In the genomic region with DNA sequence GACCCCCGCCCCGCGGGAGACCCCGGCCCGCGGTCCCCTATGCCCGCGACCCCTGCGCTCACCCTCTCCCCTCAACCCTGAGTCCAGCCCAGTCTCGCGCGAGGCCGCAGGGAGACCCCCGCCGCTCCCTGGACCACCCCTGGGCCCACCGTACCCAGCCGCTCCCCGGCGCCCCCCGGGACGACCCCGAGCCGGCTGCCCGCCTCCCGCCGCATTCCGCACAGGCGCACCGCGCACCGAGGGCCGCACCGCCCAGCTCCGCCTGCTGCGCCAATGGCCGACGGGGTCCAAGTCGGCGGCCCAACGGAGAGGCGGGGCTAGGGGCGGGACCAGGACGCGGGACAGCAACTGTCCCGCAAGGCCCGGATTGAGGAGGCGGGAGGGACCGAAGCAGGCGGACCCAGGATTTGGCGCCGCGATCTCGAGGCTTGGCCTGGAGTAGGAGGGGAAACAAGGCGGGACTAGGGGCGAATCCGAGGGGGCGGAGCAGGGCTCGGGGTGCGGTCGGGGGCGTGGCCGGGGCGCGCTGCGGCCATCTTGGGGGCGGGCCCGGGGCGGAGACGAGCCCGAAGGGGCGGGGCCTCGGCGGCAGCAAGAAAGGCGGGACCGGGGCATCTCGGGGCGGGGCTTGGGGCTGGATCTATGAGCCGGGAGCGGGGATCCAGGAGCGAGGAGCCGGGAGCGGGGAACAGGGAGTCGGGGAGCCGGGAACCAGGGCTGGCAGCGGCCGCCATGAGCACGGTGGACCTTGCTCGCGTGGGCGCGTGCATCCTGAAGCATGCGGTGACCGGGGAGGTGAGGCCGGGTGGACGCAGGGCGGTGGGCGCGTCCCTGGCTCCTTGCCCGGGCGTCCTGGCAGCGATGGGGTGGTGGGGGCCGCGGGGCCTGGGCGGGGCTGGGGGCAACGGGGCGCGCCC, we compare ENCODE assay signal across 8 cellular contexts. TPM values are rescaled to one million over a fixed set of nuclear protein-coding genes. Genes with fewer than 3 reads are reported as not detected.
DNase-seq lines count a peak whose midpoint lies in the region; ATAC-seq and TF ChIP-seq lines count a peak whose summit lies in the region.

Gene PRXL2B (plus strand): TSS at position 624 of the 917 bp plus-strand sequence. CDS start 109 bp downstream, at position 733.

- ATAC-seq in GM19025 (IDR thresholded peaks at IDR 0.05; ENCODE audit: low read depth, unreplicated experiment), result peak; percentile 61
- ATAC-seq in HG03280 (IDR thresholded peaks at IDR 0.05; ENCODE audit: unreplicated experiment), result peak; percentile 73

- peak within 1 kb of the TSS; percentile 89 to 94 (median 91) for H3K4me3 Mint-ChIP-seq in immature natural killer cell

- peak; percentile 99 for DNase-seq in AG09319 (ENCODE audit: extremely low read depth, low read depth)
- peak; percentile 98 for DNase-seq in NCI-H446 treated with DMSO at 0.1 percent for 48 hours (lab: John Stamatoyannopoulos, UW)
- peak; percentile 89 for DNase-seq in activated CD4-positive, CD25-positive, alpha-beta regulatory T cell treated with anti-CD3 and anti-CD28 coated beads, Interleukin-2, amount 50 U/mL, for 16 hours (ENCODE audit: low read depth, low spot score)
- DNase-seq in central memory CD4-positive, alpha-beta T cell, result peak; percentile 93
- DNase-seq in immature natural killer cell, result peak; percentile 94 to 96 (median 96)
- DNase-seq in smooth muscle cell of the brain vasculature (ENCODE audit: low read depth, low spot score), result peak; percentile 97

- H3K27me3 Mint-ChIP-seq in immature natural killer cell (ENCODE audit: low read depth in 3 of 3), result peaks cover 2 to 5% (median 4%) of the 10 kb centered on the region in 3 donors

- no peaks in the 10 kb centered on the region for H3K36me3 Mint-ChIP-seq in immature natural killer cell

- no peaks in the 10 kb centered on the region for H3K9me3 Mint-ChIP-seq in immature natural killer cell

- no peak for TF ChIP-seq CTCF in AG09319 (IDR thresholded peaks at IDR 0.05; ENCODE audit: low read depth, low read length)

- H3K27ac Mint-ChIP-seq in immature natural killer cell, result peak within 1 kb of the TSS; percentile 91 to 98 (median 94)

- peaks cover 15 to 18% of the 10 kb centered on the region in 2 donors for H3K4me1 Mint-ChIP-seq in immature natural killer cell

RNA-seq across cellular contexts. Expression of gene PRXL2B, which starts in this region (rescaled TPM):
- polyA plus RNA-seq in immature natural killer cell, result 10 to 100 TPM; 10.0 to 17.1 (median 13.6) TPM

Comparison
In these comparisons a context has a peak if more than half of its experiments do, and no peak if none do; other contexts are left out.
1. Peak in every context shown above with its lines: DNase-seq and ATAC-seq.